Comparison of ENCODE assay signal across 8 cellular contexts in the genomic region with DNA sequence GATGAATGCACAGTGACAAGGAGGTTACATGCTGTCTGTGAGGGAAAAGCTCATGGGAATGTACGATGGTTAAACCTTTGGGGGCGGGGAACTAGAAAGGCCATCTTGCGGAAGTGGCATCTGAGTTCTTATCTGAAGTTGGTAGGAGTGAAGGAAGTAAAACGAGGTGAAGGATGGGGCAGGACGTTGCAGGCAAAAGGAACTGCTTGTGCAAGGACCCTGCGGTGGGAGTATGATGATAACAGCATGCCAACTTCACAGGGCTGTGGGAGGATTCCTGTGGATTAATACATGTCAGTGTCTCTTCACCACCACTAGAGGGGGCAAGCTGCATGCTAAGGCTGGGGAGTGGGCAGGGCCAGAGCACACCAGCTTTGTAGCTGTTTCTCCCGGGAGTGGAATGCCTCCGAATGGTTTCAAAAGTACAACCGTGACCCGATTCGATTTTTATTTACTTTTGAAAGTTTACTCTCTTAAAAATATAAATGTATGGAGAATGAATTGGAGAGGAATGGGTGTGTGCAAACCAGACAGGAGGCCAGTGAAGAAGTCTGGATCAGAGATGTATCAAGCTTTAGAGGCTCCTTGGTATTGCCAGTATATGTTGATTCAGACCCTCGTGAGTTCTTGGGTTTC.
DNase-seq lines count a peak whose midpoint lies in the region; ATAC-seq and TF ChIP-seq lines count a peak whose summit lies in the region.

No MANE protein-coding gene starts in this region.

- TF ChIP-seq POLR2A in lower leg skin (IDR thresholded peaks at IDR 0.05): no peak

- TF ChIP-seq CTCF in BE2C (IDR thresholded peaks at IDR 0.05; ENCODE audit: low read depth, low read length): peak; percentile 97
- peak; percentile 90 for TF ChIP-seq CTCF in WERI-Rb-1 (IDR thresholded peaks at IDR 0.05; ENCODE audit: low read depth, low read length)
- peak; percentile 88 for TF ChIP-seq CTCF in colonic mucosa (IDR thresholded peaks at IDR 0.05)
- TF ChIP-seq CTCF in lower leg skin (IDR thresholded peaks at IDR 0.05): peak in 1 of 3 donors; percentile 44

- peak; percentile 93 for ATAC-seq in GM18870 (IDR thresholded peaks at IDR 0.05; ENCODE audit: unreplicated experiment)
- peak; percentile 94 for ATAC-seq in HG03103 (IDR thresholded peaks at IDR 0.05; ENCODE audit: low read depth, unreplicated experiment)

- no peaks in the 10 kb centered on the region for H3K27me3 ChIP-seq in BE2C
- H3K27me3 ChIP-seq in WERI-Rb-1 (ENCODE audit: insufficient read depth, low read depth, severe bottlenecking): no peaks in the 10 kb centered on the region
- no peaks in the 10 kb centered on the region for H3K27me3 ChIP-seq in colonic mucosa

- H3K4me1 ChIP-seq in BE2C (no peaks in the 10 kb centered on the region), colonic mucosa (no peaks in the 10 kb centered on the region)

- DNase-seq in BE2C: peak; percentile 66
- peak; percentile 40 for DNase-seq in NCI-H2171 treated with DMSO at 0.1 percent for 48 hours (lab: John Stamatoyannopoulos, UW)
- DNase-seq in WERI-Rb-1: peak; percentile 66
- peak; percentile 49 for DNase-seq in colonic mucosa
- peak; percentile 47 to 88 for DNase-seq in lower leg skin (ENCODE audit: low spot score in 2 of 2)
- DNase-seq in stimulated activated CD4-positive, alpha-beta T cell treated with anti-CD3 and anti-CD28 coated beads, TNF-alpha, amount 100 ng/mL, for 1 hour (ENCODE audit: low read depth in 3 of 3, low spot score in 1 of 3): peak; percentile 18 to 27 (median 23)

- H3K36me3 ChIP-seq in BE2C (no peaks in the 10 kb centered on the region), WERI-Rb-1 (peaks cover 63% of the 10 kb centered on the region), colonic mucosa (no peaks in the 10 kb centered on the region)

- 17 to 19% methylated on average over 12 of the region's 12 CpGs for WGBS in lower leg skin, 2 donors

- H3K27ac ChIP-seq in WERI-Rb-1 (no peak overlapping the region), colonic mucosa (no peak overlapping the region)

- H3K9me3 ChIP-seq in BE2C (no peaks in the 10 kb centered on the region), WERI-Rb-1 (ENCODE audit: severe bottlenecking) (no peaks in the 10 kb centered on the region), colonic mucosa (no peaks in the 10 kb centered on the region)

- peak overlapping the region; percentile 26; the same call in 1 of the 2 replicates for H3K4me3 ChIP-seq in BE2C (ENCODE audit: low read depth, low read length)
- no peak overlapping the region for H3K4me3 ChIP-seq in WERI-Rb-1 (ENCODE audit: low read depth, low read length)
- no peak overlapping the region for H3K4me3 ChIP-seq in colonic mucosa
- H3K4me3 ChIP-seq in lower leg skin (ENCODE audit: low read depth, poor library complexity, severe bottlenecking): no peak overlapping the region

- intact Hi-C loops in colonic mucosa (cut with DNase I) (loop anchor here (5.0 to 10.0 kb wide), 3 partner anchors 144 to 416 kb away; a partner anchor contains a TSS), lower leg skin (cut with DNase I; ENCODE audit: low total_unique reads) (loop anchor here (10.0 kb wide), 2 partner anchors 146 to 416 kb away; a partner anchor contains a TSS)

- H3K9ac ChIP-seq in colonic mucosa (ENCODE audit: low read depth in 2 of 2, low read length in 2 of 2): peak overlapping the region in 1 of 2 donors; percentile 19
